Comparison of ENCODE assay signal across 10 cellular contexts in genomic region chr12:116015525-116015924, GRCh38.
DNase-seq lines count a peak whose midpoint lies in the region; ATAC-seq, FAIRE-seq and TF ChIP-seq lines count a peak whose summit lies in the region.
"Had no signal": no experiment of that assay in that cellular context is flagged by ENCODE, and none has a peak within 500 bp of the region (broad histone marks: within the 10 kb centered on the region; RNA-seq: fewer than 3 reads in every experiment).

No MANE protein-coding gene starts in this region.

- POLR2A ChIA-PET in PC-9 (lab: Charles Lee; ENCODE audit: unreplicated experiment) (no interaction called here), endothelial cell of umbilical vein (lab: Charles Lee) (no interaction called here)
- POLR2A ChIA-PET in naive thymus-derived CD8-positive, alpha-beta T cell (lab: Charles Lee): no interaction called here

- no peak overlapping the region for H3K4me2 ChIP-seq in PC-9
- H3K4me2 ChIP-seq in endothelial cell of umbilical vein (ENCODE audit: insufficient read depth, low read length): no peak overlapping the region

- H3K27me3 ChIP-seq in BE2C: no peaks in the 10 kb centered on the region
- no peaks in the 10 kb centered on the region for H3K27me3 ChIP-seq in PC-9 (ENCODE audit: insufficient read depth, low read depth)
- no peaks in the 10 kb centered on the region for H3K27me3 ChIP-seq in endothelial cell of umbilical vein (ENCODE audit: control insufficient read depth in 2 of 2, insufficient read depth in 2 of 2, low read length in 2 of 2)

- H3K27ac ChIP-seq in PC-9: no peak overlapping the region
- no peak overlapping the region for H3K27ac ChIP-seq in endothelial cell of umbilical vein (ENCODE audit: insufficient read depth, low read depth, low read length)
- H3K27ac ChIP-seq: epithelial cell of prostate, HL-60 had no signal

- CTCF ChIA-PET in PC-9 (lab: Charles Lee): interaction anchor here (0.6 to 0.7 kb wide), 4 partner anchors 127 to 1340 kb away, joined by 3 to 7 read pairs (median 4); no protein-coding TSS in a partner anchor
- CTCF ChIA-PET in endothelial cell of umbilical vein (lab: Charles Lee): interaction anchor here (0.6 to 2.8 kb wide), 36 partner anchors 9 to 694 kb away, joined by 3 to 43 read pairs (median 4); no protein-coding TSS in a partner anchor

- H3K4me3 Mint-ChIP-seq in naive thymus-derived CD8-positive, alpha-beta T cell: no peak overlapping the region

- no peaks in the 10 kb centered on the region for H3K9me3 Mint-ChIP-seq in naive thymus-derived CD8-positive, alpha-beta T cell

- BruUV-seq in PC-9 (replicated peaks; lab: Mats Ljungman, UMichigan): no TSS peak
- BruUV-seq in endothelial cell of umbilical vein (replicated peaks; lab: Mats Ljungman, UMichigan): no TSS peak

- intact Hi-C loops in PC-9 (cut with micrococcal nuclease; ENCODE audit: unreplicated experiment): loop anchor here (10.0 kb wide), 2 partner anchors 249 to 369 kb away; no protein-coding TSS in a partner anchor
- intact Hi-C loops in endothelial cell of umbilical vein (cut with micrococcal nuclease): loop anchor here (5.0 kb wide), 3 partner anchors 222 to 582 kb away; partner anchors contain the start of gene MED13L

- peak; percentile 49 to 52 for ATAC-seq in naive thymus-derived CD8-positive, alpha-beta T cell
- ATAC-seq in GM21423 (IDR thresholded peaks at IDR 0.05; ENCODE audit: unreplicated experiment): no peak

- H3K36me3 Mint-ChIP-seq in naive thymus-derived CD8-positive, alpha-beta T cell: peaks cover 8 to 87% (median 22%) of the 10 kb centered on the region in 3 donors

- H2AFZ ChIP-seq in PC-9 (no peak overlapping the region), endothelial cell of umbilical vein (ENCODE audit: low read depth, low read length) (no peak overlapping the region)

- H4K20me1 ChIP-seq in PC-9 (ENCODE audit: insufficient read depth) (peaks cover 10% of the 10 kb centered on the region), endothelial cell of umbilical vein (replicated peaks; ENCODE audit: control insufficient read depth, extremely low read depth, insufficient read depth, low read length) (no peaks in the 10 kb centered on the region)

- H3F3A ChIP-seq in PC-9 (ENCODE audit: insufficient read depth, low read depth): no peaks in the 10 kb centered on the region; the same call in 1 of the 2 replicates

- no peaks in the 10 kb centered on the region for H3K9me1 ChIP-seq in endothelial cell of umbilical vein (replicated peaks; ENCODE audit: control insufficient read depth, extremely low read depth, insufficient read depth, low read length)

- H3K4me1 ChIP-seq in BE2C (no peaks in the 10 kb centered on the region), PC-9 (replicated peaks; ENCODE audit: insufficient read depth) (no peaks in the 10 kb centered on the region), endothelial cell of umbilical vein (ENCODE audit: control insufficient read depth, extremely low read depth, insufficient read depth, low read length) (no peaks in the 10 kb centered on the region)

- no peaks in the 10 kb centered on the region for H3K27me3 Mint-ChIP-seq in naive thymus-derived CD8-positive, alpha-beta T cell

- DNase-seq in BE2C (no peak), H54 (ENCODE audit: insufficient read length, low spot score) (no peak), PC-9 (no peak), endothelial cell of umbilical vein (ENCODE audit: low read depth, low spot score) (peak; percentile 64), activated gamma-delta T cell (lab: John Stamatoyannopoulos, UW) (no peak), GOT3 (lab: John Stamatoyannopoulos, UW) (no peak)
- DNase-seq in naive thymus-derived CD8-positive, alpha-beta T cell: peak in 2 of 10 donors; percentile 16 to 22

- H3K36me3 ChIP-seq in BE2C: peaks cover 13% of the 10 kb centered on the region
- H3K36me3 ChIP-seq in PC-9 (ENCODE audit: low read depth): 0 out of 2 replicates have a peak, but pooled peaks cover 11% of the 10 kb centered on the region
- peaks cover 6 to 16% of the 10 kb centered on the region in 2 experiments for H3K36me3 ChIP-seq in endothelial cell of umbilical vein (ENCODE audit: control insufficient read depth in 2 of 2, extremely low read depth in 1 of 2, insufficient read depth in 2 of 2, low read length in 2 of 2)

- peak overlapping the region in 3 of 10 donors; percentile 5 to 50 (median 43) for H3K27ac Mint-ChIP-seq in naive thymus-derived CD8-positive, alpha-beta T cell

- FAIRE-seq in H54 (lab: Jason Lieb, UNC) (peak; percentile 67), endothelial cell of umbilical vein (lab: Jason Lieb, UNC) (peak; percentile 55)

- TF ChIP-seq POLR2A in H54 (IDR thresholded peaks at IDR 0.05; ENCODE audit: low read depth, low read length) (no peak), endothelial cell of umbilical vein (IDR thresholded peaks at IDR 0.05; ENCODE audit: low read depth, low read length) (no peak)

- TF ChIP-seq CTCF in BE2C (IDR thresholded peaks at IDR 0.05; ENCODE audit: low read depth, low read length) (peak; percentile 68), PC-9 (conservative IDR thresholded peaks at IDR 0.05) (peak; percentile 57), endothelial cell of umbilical vein (IDR thresholded peaks at IDR 0.05; ENCODE audit: extremely low read depth in 1 of 2, insufficient read depth in 1 of 2, low read depth in 1 of 2, low read length in 2 of 2) (peak; percentile 21 to 34)

- H3K79me2 ChIP-seq in PC-9 (ENCODE audit: low read depth) (no peaks in the 10 kb centered on the region; the same call in 1 of the 2 replicates), endothelial cell of umbilical vein (ENCODE audit: control insufficient read depth, insufficient read depth, low read length) (no peaks in the 10 kb centered on the region)

- no peak overlapping the region for H3K9ac ChIP-seq in endothelial cell of umbilical vein (replicated peaks; ENCODE audit: extremely low read depth, insufficient read depth, low read length)

- H3K9me3 ChIP-seq in BE2C (no peaks in the 10 kb centered on the region), PC-9 (ENCODE audit: insufficient read depth, low read depth) (no peaks in the 10 kb centered on the region), endothelial cell of umbilical vein (replicated peaks; ENCODE audit: control insufficient read depth, insufficient read depth, low read length) (no peaks in the 10 kb centered on the region)

- dilution Hi-C loops in endothelial cell of umbilical vein (cut with MboI; ENCODE audit: extremely low pct_ligation_motif_present, low sequenced_read_pairs): no loop called here

- no peaks in the 10 kb centered on the region for H3K9me2 ChIP-seq in PC-9 (ENCODE audit: insufficient read depth)

- H3K4me3 ChIP-seq in BE2C (ENCODE audit: low read depth, low read length): no peak overlapping the region
- H3K4me3 ChIP-seq in PC-9: no peak overlapping the region
- H3K4me3 ChIP-seq in endothelial cell of umbilical vein (replicated peaks in 1 of 3; ENCODE audit: insufficient read depth in 1 of 3, low read depth in 1 of 3, low read length in 3 of 3): no peak overlapping the region

- peaks cover 0 to 2% (median 0%) of the 10 kb centered on the region in 4 donors for H3K4me1 Mint-ChIP-seq in naive thymus-derived CD8-positive, alpha-beta T cell

TF ChIP-seq in endothelial cell of umbilical vein, 7 proteins besides CTCF, POLR2A, EP300 and RAD21:
- TF ChIP-seq GATA2 (IDR thresholded peaks at IDR 0.05; ENCODE audit: insufficient read depth, insufficient read length, low read depth, low read length) (no peak), JUN (IDR thresholded peaks at IDR 0.05; ENCODE audit: borderline replicate concordance, insufficient read depth, insufficient read length, low read depth) (no peak), POLR2AphosphoS5 (IDR thresholded peaks at IDR 0.05; ENCODE audit: insufficient read depth, low read depth, low read length) (no peak), FOS (IDR thresholded peaks at IDR 0.05; ENCODE audit: borderline replicate concordance, insufficient read depth, low read length) (no peak), MAX (IDR thresholded peaks at IDR 0.05; ENCODE audit: insufficient read depth, insufficient read length) (no peak), MYC (IDR thresholded peaks at IDR 0.05; ENCODE audit: low read depth, low read length) (no peak), EZH2 (IDR thresholded peaks at IDR 0.05; ENCODE audit: borderline replicate concordance, low read depth, low read length, severe bottlenecking) (no peak)
TF ChIP-seq in endothelial cell of umbilical vein: peak in this region for 0.
